In genomic region chr3:170002829-170003228, GRCh38 we compare ENCODE assay signal across 16 cellular contexts. TPM values are rescaled to one million over a fixed set of nuclear protein-coding genes. Genes with fewer than 3 reads are reported as not detected.
DNase-seq lines count a peak whose midpoint lies in the region; TF ChIP-seq lines count a peak whose summit lies in the region.
"Had no signal": no experiment of that assay in that cellular context is flagged by ENCODE, and none has a peak within 500 bp of the region (broad histone marks: within the 10 kb centered on the region; RNA-seq: fewer than 3 reads in every experiment).

No MANE protein-coding gene starts in this region.

- peak overlapping the region; percentile 41 for H3K27ac Mint-ChIP-seq in T-helper 2 cell treated with Interferon-gamma antibody and Interleukin-4, amounts not matched to agents 5 μg/mL and 100 μg/mL, for 36 hours
- peak overlapping the region; percentile 1 for H3K27ac Mint-ChIP-seq in activated naive CD8-positive, alpha-beta T cell treated with anti-CD3 and anti-CD28 coated beads for 36 hours

- H3K9me3 Mint-ChIP-seq in T-helper 2 cell treated with Interferon-gamma antibody and Interleukin-4, amounts not matched to agents 5 μg/mL and 100 μg/mL, for 36 hours = no peaks in the 10 kb centered on the region
- peaks cover 2% of the 10 kb centered on the region for H3K9me3 Mint-ChIP-seq in activated naive CD8-positive, alpha-beta T cell treated with anti-CD3 and anti-CD28 coated beads for 36 hours

- peak overlapping the region in 1 of 5 donors; percentile 7 for H3K27ac ChIP-seq in adrenal gland
- H3K27ac ChIP-seq: cardiac muscle cell, ovary, transverse colon had no signal

- 62 to 78% (median 70%) methylated on average over 1 of the region's 1 CpG for WGBS in adrenal gland, 4 donors

- no peaks in the 10 kb centered on the region for H3K36me3 ChIP-seq in adrenal gland (replicated peaks in 1 of 2)
- H3K36me3 ChIP-seq: cardiac muscle cell, ovary, transverse colon had no signal

- H3K27me3 ChIP-seq in adrenal gland = no peaks in the 10 kb centered on the region
- H3K27me3 ChIP-seq: cardiac muscle cell, ovary, transverse colon had no signal

- H3K27me3 Mint-ChIP-seq in T-helper 2 cell treated with Interferon-gamma antibody and Interleukin-4, amounts not matched to agents 5 μg/mL and 100 μg/mL, for 36 hours (ENCODE audit: low read depth) = no peaks in the 10 kb centered on the region
- H3K27me3 Mint-ChIP-seq in activated naive CD8-positive, alpha-beta T cell treated with anti-CD3 and anti-CD28 coated beads for 36 hours = no peaks in the 10 kb centered on the region

- peaks cover 15% of the 10 kb centered on the region for H3K36me3 Mint-ChIP-seq in T-helper 2 cell treated with Interferon-gamma antibody and Interleukin-4, amounts not matched to agents 5 μg/mL and 100 μg/mL, for 36 hours (ENCODE audit: low read depth)
- H3K36me3 Mint-ChIP-seq in activated naive CD8-positive, alpha-beta T cell treated with anti-CD3 and anti-CD28 coated beads for 36 hours = peaks cover 18% of the 10 kb centered on the region

- intact Hi-C loops in adrenal gland (cut with DNase I) = no loop called here

- peaks cover 4 to 15% of the 10 kb centered on the region in 2 donors for H3K4me1 ChIP-seq in adrenal gland (replicated peaks in 1 of 2)
- H3K4me1 ChIP-seq: transverse colon had no signal

- peak overlapping the region; percentile 32 for H3K4me3 Mint-ChIP-seq in T-helper 2 cell treated with Interferon-gamma antibody and Interleukin-4, amounts not matched to agents 5 μg/mL and 100 μg/mL, for 36 hours
- no peak overlapping the region for H3K4me3 Mint-ChIP-seq in activated naive CD8-positive, alpha-beta T cell treated with anti-CD3 and anti-CD28 coated beads for 36 hours
- H3K4me3 Mint-ChIP-seq: activated T-cell treated with anti-CD3 and anti-CD28 coated beads, Interleukin-2, amount 50 U/mL, for 72 hours had no signal

- DNase-seq in T-helper 2 cell treated with Interferon-gamma antibody and Interleukin-4, amounts not matched to agents 5 μg/mL and 100 μg/mL, for 36 hours (ENCODE audit: low spot score) = no peak
- DNase-seq in T-helper 2 cell = no peak
- DNase-seq in MV-4-11 (lab: John Stamatoyannopoulos, UW) = peak; percentile 51
- DNase-seq in activated naive CD8-positive, alpha-beta T cell treated with anti-CD3 and anti-CD28 coated beads for 36 hours = no peak
- peak; percentile 19 for DNase-seq in pons (ENCODE audit: low spot score)
- no peak for DNase-seq in adrenal gland
- no peak for DNase-seq in cerebellar cortex (ENCODE audit: low spot score)
- DNase-seq in LoVo (ENCODE audit: low spot score) = no peak
- DNase-seq: activated T-cell treated with anti-CD3 and anti-CD28 coated beads, Interleukin-2, amount 50 U/mL, for 72 hours; hypothalamus; NCI-H187; NCI-H748 treated with DMSO at 0.1 percent for 48 hours; ovary; Right ventricle myocardium superior; transverse colon had no signal

- peaks cover 40% of the 10 kb centered on the region for H3K4me1 Mint-ChIP-seq in T-helper 2 cell treated with Interferon-gamma antibody and Interleukin-4, amounts not matched to agents 5 μg/mL and 100 μg/mL, for 36 hours (ENCODE audit: low read depth)
- H3K4me1 Mint-ChIP-seq in activated naive CD8-positive, alpha-beta T cell treated with anti-CD3 and anti-CD28 coated beads for 36 hours = peaks cover 48% of the 10 kb centered on the region

- no peak overlapping the region for H3K4me3 ChIP-seq in adrenal gland
- H3K4me3 ChIP-seq: cardiac muscle cell, ovary, transverse colon had no signal

- TF ChIP-seq POLR2A in adrenal gland (IDR thresholded peaks at IDR 0.05) = no peak

- TF ChIP-seq CTCF in adrenal gland (IDR thresholded peaks at IDR 0.05) = no peak

- no peaks in the 10 kb centered on the region for H3K9me3 ChIP-seq in adrenal gland (replicated peaks in 1 of 3)
- H3K9me3 ChIP-seq: ovary, transverse colon had no signal

RNA-seq across cellular contexts. Expression of gene GPR160, which starts 35.0 kb away (rescaled TPM):
- 1 to 10 TPM; 8.2 to 9.6 TPM for total RNA-seq in activated naive CD8-positive, alpha-beta T cell treated with anti-CD3 and anti-CD28 coated beads for 36 hours
- total RNA-seq in adrenal gland = 1 to 10 TPM in 7 of 8 donors, under 1 TPM in 1; 0.76 to 5.8 (median 2.0) TPM
- 1 to 10 TPM in 2 of 3 donors, under 1 TPM in 1; 0.88 to 2.1 (median 1.2) TPM for polyA plus RNA-seq in adrenal gland
- total RNA-seq: cardiac muscle cell had no signal

RNA-seq across cellular contexts. Expression of gene SEC62, which starts 36.2 kb away (rescaled TPM):
- 10 to 100 TPM; 63.3 to 64.2 TPM for total RNA-seq in activated naive CD8-positive, alpha-beta T cell treated with anti-CD3 and anti-CD28 coated beads for 36 hours
- total RNA-seq in adrenal gland = 100 to 1,000 TPM in 4 of 8 donors, 10 to 100 TPM in 4; 41.1 to 199 (median 96.9) TPM
- 100 to 1,000 TPM; 153 to 267 (median 176) TPM for polyA plus RNA-seq in adrenal gland

Comparison
In these comparisons a context has a peak if more than half of its experiments do, and no peak if none do; other contexts are left out.
1. DNase-seq: peak in MV-4-11 (single experiment) and pons (single experiment); none in T-helper 2 cell treated with Interferon-gamma antibody and Interleukin-4, amounts not matched to agents 5 μg/mL and 100 μg/mL, for 36 hours (single experiment), T-helper 2 cell (0 of 5), activated naive CD8-positive, alpha-beta T cell treated with anti-CD3 and anti-CD28 coated beads for 36 hours (single experiment), adrenal gland (0 of 7), cerebellar cortex (single experiment) and LoVo (single experiment).